25 cellular contexts compared by ENCODE assay signal in the genomic region with DNA sequence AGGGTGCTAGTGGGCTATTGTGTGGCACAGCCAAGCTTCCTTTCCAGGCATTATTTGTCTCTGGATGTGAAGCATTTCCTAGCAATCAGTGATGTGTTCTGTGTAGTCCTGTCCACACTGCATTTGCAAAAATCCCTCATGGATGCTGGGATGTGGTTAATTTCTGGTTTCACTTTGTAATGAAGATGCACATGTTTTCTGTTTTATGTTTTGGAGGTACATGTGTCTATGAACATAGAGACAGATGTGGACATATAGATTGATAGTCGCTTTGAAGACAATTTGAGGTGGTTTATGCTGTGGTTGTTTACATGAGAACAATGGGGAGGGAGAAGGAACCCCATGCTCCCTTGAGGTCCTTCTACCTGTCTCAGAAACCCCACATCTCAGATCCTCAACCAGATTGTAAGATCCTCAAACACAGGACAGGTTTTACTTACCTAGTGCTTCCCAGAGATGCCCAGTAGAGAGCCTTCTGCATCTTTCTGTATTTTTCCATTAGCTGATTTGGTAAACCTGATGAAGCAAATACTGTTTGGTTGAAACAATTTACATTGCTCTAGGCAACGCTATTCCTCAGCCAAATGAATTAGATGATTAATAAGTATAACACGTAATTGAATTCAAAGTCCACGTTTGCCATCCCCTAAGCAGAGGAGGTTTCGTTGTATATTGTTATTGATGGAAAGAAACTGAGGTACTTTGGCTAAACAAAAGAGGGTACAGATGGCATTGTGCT.
DNase-seq lines count a peak whose midpoint lies in the region; ATAC-seq and TF ChIP-seq lines count a peak whose summit lies in the region.
"Had no signal": no experiment of that assay in that cellular context is flagged by ENCODE, and none has a peak within 500 bp of the region (broad histone marks: within the 10 kb centered on the region; RNA-seq: fewer than 3 reads in every experiment).

No MANE protein-coding gene starts in this region.

- no peak overlapping the region for H3K4me3 Mint-ChIP-seq in stimulated activated effector memory CD8-positive, alpha-beta T cell treated with anti-CD3 and anti-CD28 coated beads, Interleukin-12 subunit alpha, Interleukin-12 subunit beta, amount 100 ng/mL, for 72 hours
- H3K4me3 Mint-ChIP-seq: activated CD8-positive, alpha-beta T cell treated with anti-CD3 and anti-CD28 coated beads, Interleukin-2, amount 10 ng/mL, durations not matched to agents 7 days and 5 days; B cell; naive thymus-derived CD8-positive, alpha-beta T cell; type B pancreatic cell had no signal

- H3K36me3 ChIP-seq in SK-N-SH (replicated peaks in 1 of 2; ENCODE audit: control insufficient read depth in 1 of 2, insufficient read depth in 2 of 2, low read length in 1 of 2) (no peaks in the 10 kb centered on the region), BE2C (no peaks in the 10 kb centered on the region)

- CTCF ChIA-PET in SK-N-SH (lab: Yijun Ruan, JAX) = interaction anchor here (1.0 to 4.0 kb wide), 3 partner anchors 13 to 119 kb away, joined by 3 to 11 read pairs (median 4); no protein-coding TSS in a partner anchor

- no peaks in the 10 kb centered on the region for H3K36me3 Mint-ChIP-seq in stimulated activated effector memory CD8-positive, alpha-beta T cell treated with anti-CD3 and anti-CD28 coated beads, Interleukin-12 subunit alpha, Interleukin-12 subunit beta, amount 100 ng/mL, for 72 hours
- H3K36me3 Mint-ChIP-seq: naive thymus-derived CD8-positive, alpha-beta T cell; type B pancreatic cell had no signal

- H3K27ac ChIP-seq in SK-N-SH (ENCODE audit: low read depth in 2 of 2, low read length in 1 of 2) = no peak overlapping the region
- H3K27ac ChIP-seq: 22Rv1 had no signal

- TF ChIP-seq RAD21 in SK-N-SH (IDR thresholded peaks at IDR 0.05; ENCODE audit: low read length) = no peak

- no peaks in the 10 kb centered on the region for H3K9me2 ChIP-seq in SK-N-SH

- peak overlapping the region; percentile 41 for H3K27ac Mint-ChIP-seq in stimulated activated effector memory CD8-positive, alpha-beta T cell treated with anti-CD3 and anti-CD28 coated beads, Interleukin-12 subunit alpha, Interleukin-12 subunit beta, amount 100 ng/mL, for 72 hours
- H3K27ac Mint-ChIP-seq: activated CD8-positive, alpha-beta T cell treated with anti-CD3 and anti-CD28 coated beads, Interleukin-2, amount 10 ng/mL, durations not matched to agents 7 days and 5 days; B cell; type B pancreatic cell had no signal

- H3K27me3 ChIP-seq in SK-N-SH (ENCODE audit: insufficient read depth) (no peaks in the 10 kb centered on the region), BE2C (no peaks in the 10 kb centered on the region)

- no peak for TF ChIP-seq EP300 in SK-N-SH (IDR thresholded peaks at IDR 0.05; ENCODE audit: borderline replicate concordance in 1 of 2, low read depth in 1 of 2, low read length in 1 of 2)

- ATAC-seq in SK-N-SH treated with all-trans-retinoic acid at 6 μM for 48 hours = no peak
- ATAC-seq in stimulated activated effector memory CD8-positive, alpha-beta T cell treated with anti-CD3 and anti-CD28 coated beads, Interleukin-12 subunit alpha, Interleukin-12 subunit beta, amount 100 ng/mL, for 72 hours = no peak
- ATAC-seq in GM18870 (IDR thresholded peaks at IDR 0.05; ENCODE audit: unreplicated experiment) = no peak
- ATAC-seq: activated CD8-positive, alpha-beta T cell treated with anti-CD3 and anti-CD28 coated beads, Interleukin-2, amount 10 ng/mL, durations not matched to agents 7 days and 5 days; left lobe of liver; naive thymus-derived CD8-positive, alpha-beta T cell had no signal

- H3K4me1 Mint-ChIP-seq in stimulated activated effector memory CD8-positive, alpha-beta T cell treated with anti-CD3 and anti-CD28 coated beads, Interleukin-12 subunit alpha, Interleukin-12 subunit beta, amount 100 ng/mL, for 72 hours = peaks cover 9% of the 10 kb centered on the region
- H3K4me1 Mint-ChIP-seq: B cell had no signal

- 0 out of 2 replicates have a peak overlapping the region, but pooled peaks have one; percentile 7 for H2AFZ ChIP-seq in SK-N-SH (ENCODE audit: low read depth)

- no peaks in the 10 kb centered on the region for H3K9me3 Mint-ChIP-seq in stimulated activated effector memory CD8-positive, alpha-beta T cell treated with anti-CD3 and anti-CD28 coated beads, Interleukin-12 subunit alpha, Interleukin-12 subunit beta, amount 100 ng/mL, for 72 hours
- H3K9me3 Mint-ChIP-seq: naive thymus-derived CD8-positive, alpha-beta T cell had no signal

- peaks cover 47% of the 10 kb centered on the region for H3F3A ChIP-seq in SK-N-SH (replicated peaks; ENCODE audit: insufficient read depth)

- POLR2A ChIA-PET in SK-N-SH (lab: Yijun Ruan, JAX) = no interaction called here

- H3K4me1 ChIP-seq in SK-N-SH (ENCODE audit: control insufficient read depth in 1 of 2, insufficient read depth in 2 of 2, low read depth in 1 of 2, low read length in 1 of 2) = peaks cover 0 to 35% of the 10 kb centered on the region in 2 experiments; a peak in 3 of 4 replicates
- H3K4me1 ChIP-seq in BE2C = peaks cover 6% of the 10 kb centered on the region; the same call in 1 of the 2 replicates

- no peak overlapping the region for H3K4me2 ChIP-seq in SK-N-SH

- H4K20me1 ChIP-seq in SK-N-SH (ENCODE audit: insufficient read depth) = no peaks in the 10 kb centered on the region

- WGBS in SK-N-SH (ENCODE audit: low lambda C conversion rate) = 76% methylated on average over 5 of the region's 5 CpGs

- H3K4me3 ChIP-seq in SK-N-SH (ENCODE audit: low read depth in 2 of 2, low read length in 1 of 2) = no peak overlapping the region
- no peak overlapping the region for H3K4me3 ChIP-seq in epithelial cell of esophagus (ENCODE audit: low read length)
- no peak overlapping the region for H3K4me3 ChIP-seq in BE2C (ENCODE audit: low read depth, low read length)
- H3K4me3 ChIP-seq: skin epidermis had no signal

- H3K9me3 ChIP-seq in SK-N-SH (no peaks in the 10 kb centered on the region), BE2C (no peaks in the 10 kb centered on the region)

- DNase-seq in SK-N-SH (no peak), RPMI7951 (ENCODE audit: low read depth) (peak; percentile 57), epithelial cell of esophagus (ENCODE audit: low read depth) (peak; percentile 78), BE2C (no peak), NCI-H128 (lab: John Stamatoyannopoulos, UW; ENCODE audit: unreplicated experiment) (no peak)
- DNase-seq in stimulated activated effector memory CD8-positive, alpha-beta T cell treated with anti-CD3 and anti-CD28 coated beads, Interleukin-12 subunit alpha, Interleukin-12 subunit beta, amount 100 ng/mL, for 72 hours (ENCODE audit: low spot score in 2 of 2) = no peak
- DNase-seq: activated CD4-positive, CD25-positive, alpha-beta regulatory T cell treated with anti-CD3 and anti-CD28 coated beads, Interleukin-2, amount 50 U/mL, for 72 hours; activated CD8-positive, alpha-beta T cell treated with anti-CD3 and anti-CD28 coated beads, Interleukin-2, amount 10 ng/mL, durations not matched to agents 7 days and 5 days; activated T-cell treated with anti-CD3 and anti-CD28 coated beads for 4 hours; amniotic stem cell; central memory CD4-positive, alpha-beta T cell; foreskin fibroblast; naive thymus-derived CD8-positive, alpha-beta T cell; NCI-H1417 treated with DMSO at 0.1 percent for 48 hours; NCI-H774; occipital lobe; SHP77; stimulated activated CD4-positive, alpha-beta T cell treated with anti-CD3 and anti-CD28 coated beads, Interleukin-1b, Interleukin-23, amount 100 ng/mL, for 48 hours had no signal

- H3K9ac ChIP-seq in SK-N-SH = no peak overlapping the region

- H3K79me2 ChIP-seq in SK-N-SH (ENCODE audit: insufficient read depth) = no peaks in the 10 kb centered on the region

- TF ChIP-seq CTCF in SK-N-SH (IDR thresholded peaks at IDR 0.05) (no peak), epithelial cell of esophagus (IDR thresholded peaks at IDR 0.05; ENCODE audit: insufficient read depth, low read depth, low read length, missing control alignments) (no peak), BE2C (IDR thresholded peaks at IDR 0.05; ENCODE audit: low read depth, low read length) (no peak)

TF ChIP-seq in SK-N-SH, 30 proteins besides CTCF, POLR2A, EP300 and RAD21 (continues in another document):
- no peak for TF ChIP-seq SIN3A (IDR thresholded peaks at IDR 0.05; ENCODE audit: borderline replicate concordance, low read depth, low read length)
- no peak for TF ChIP-seq MEF2A (IDR thresholded peaks at IDR 0.05; ENCODE audit: borderline replicate concordance, low read depth)

TF ChIP-seq in SK-N-SH treated with all-trans-retinoic acid at 6 μM for 48 hours, 23 proteins besides CTCF, POLR2A, EP300 and RAD21:
- TF ChIP-seq ARNTL (CRISPR knock-in tag; IDR thresholded peaks at IDR 0.05; ENCODE audit: borderline replicate concordance, low read depth) (no peak), SNAI2 (CRISPR knock-in tag; IDR thresholded peaks at IDR 0.05) (no peak), ESRRG (CRISPR knock-in tag; IDR thresholded peaks at IDR 0.05) (no peak), OSR1 (CRISPR knock-in tag; IDR thresholded peaks at IDR 0.05) (no peak), PPARA (CRISPR knock-in tag; IDR thresholded peaks at IDR 0.05; ENCODE audit: borderline replicate concordance) (no peak), BACH2 (CRISPR knock-in tag; IDR thresholded peaks at IDR 0.05; ENCODE audit: borderline replicate concordance) (no peak), ZNF8 (CRISPR knock-in tag; IDR thresholded peaks at IDR 0.05) (no peak), TOX (CRISPR knock-in tag; IDR thresholded peaks at IDR 0.05; ENCODE audit: borderline replicate concordance) (no peak)
- TF ChIP-seq, protein P1, sequence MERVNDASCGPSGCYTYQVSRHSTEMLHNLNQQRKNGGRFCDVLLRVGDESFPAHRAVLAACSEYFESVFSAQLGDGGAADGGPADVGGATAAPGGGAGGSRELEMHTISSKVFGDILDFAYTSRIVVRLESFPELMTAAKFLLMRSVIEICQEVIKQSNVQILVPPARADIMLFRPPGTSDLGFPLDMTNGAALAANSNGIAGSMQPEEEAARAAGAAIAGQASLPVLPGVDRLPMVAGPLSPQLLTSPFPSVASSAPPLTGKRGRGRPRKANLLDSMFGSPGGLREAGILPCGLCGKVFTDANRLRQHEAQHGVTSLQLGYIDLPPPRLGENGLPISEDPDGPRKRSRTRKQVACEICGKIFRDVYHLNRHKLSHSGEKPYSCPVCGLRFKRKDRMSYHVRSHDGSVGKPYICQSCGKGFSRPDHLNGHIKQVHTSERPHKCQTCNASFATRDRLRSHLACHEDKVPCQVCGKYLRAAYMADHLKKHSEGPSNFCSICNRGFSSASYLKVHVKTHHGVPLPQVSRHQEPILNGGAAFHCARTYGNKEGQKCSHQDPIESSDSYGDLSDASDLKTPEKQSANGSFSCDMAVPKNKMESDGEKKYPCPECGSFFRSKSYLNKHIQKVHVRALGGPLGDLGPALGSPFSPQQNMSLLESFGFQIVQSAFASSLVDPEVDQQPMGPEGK (CRISPR knock-in tag; IDR thresholded peaks at IDR 0.05; ENCODE audit: borderline replicate concordance) = no peak

Comparison
In these comparisons a context has a peak if more than half of its experiments do, and no peak if none do; other contexts are left out.
1. DNase-seq: peak in RPMI7951 (single experiment) and epithelial cell of esophagus (single experiment); none in SK-N-SH (single experiment), stimulated activated effector memory CD8-positive, alpha-beta T cell treated with anti-CD3 and anti-CD28 coated beads, Interleukin-12 subunit alpha, Interleukin-12 subunit beta, amount 100 ng/mL, for 72 hours (0 of 2), BE2C (single experiment) and NCI-H128 (single experiment).